15 cellular contexts compared by ENCODE assay signal in the genomic region with DNA sequence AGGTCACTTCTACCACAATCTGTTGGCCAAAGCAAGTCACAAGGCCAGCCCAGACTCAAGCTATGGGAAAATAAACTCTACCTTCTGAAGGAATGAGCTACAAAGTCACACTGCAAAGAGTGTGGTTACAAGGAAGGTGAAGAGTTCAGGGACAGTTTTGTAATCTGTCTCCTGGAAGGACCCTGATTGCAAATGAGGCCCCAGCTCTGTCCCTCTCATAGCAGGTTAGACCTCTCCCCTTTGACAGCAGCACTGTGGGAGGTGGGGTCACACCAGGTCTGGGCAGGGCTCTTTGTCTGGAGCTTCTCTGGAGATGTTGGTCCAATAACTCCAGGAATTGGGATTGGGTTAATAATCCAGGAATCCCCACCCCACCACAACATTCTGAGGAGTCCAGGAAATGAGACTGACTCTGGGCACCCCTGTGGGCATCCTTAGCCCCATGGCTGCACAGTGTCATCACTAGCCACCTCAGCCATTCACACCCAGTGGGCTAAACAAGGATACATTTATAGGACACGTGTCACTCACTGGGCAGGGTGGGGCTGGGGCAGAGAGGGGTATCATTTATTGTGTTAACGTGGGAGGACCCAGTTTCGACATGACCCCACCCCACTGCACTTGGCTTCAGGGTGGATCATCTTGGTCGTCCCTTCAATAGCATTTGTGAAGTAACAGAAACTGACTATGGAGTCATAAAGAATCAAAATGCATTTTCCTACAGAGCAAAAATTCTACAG. TPM values are rescaled to one million over a fixed set of nuclear protein-coding genes. Genes with fewer than 3 reads are reported as not detected.
A peak's percentile ranks its signal among the peaks of the same experiment; 100 is the strongest.
DNase-seq lines count a peak whose midpoint lies in the region; ATAC-seq lines count a peak whose summit lies in the region.
"Had no signal": no experiment of that assay in that cellular context is flagged by ENCODE, and none has a peak within 500 bp of the region (broad histone marks: within the 10 kb centered on the region; RNA-seq: fewer than 3 reads in every experiment).

No MANE protein-coding gene starts in this region.

- H3K4me1 Mint-ChIP-seq in CD4-positive, alpha-beta memory T cell, result peaks cover 74 to 100% (median 92%) of the 10 kb centered on the region in 4 donors
- H3K4me1 Mint-ChIP-seq in T-cell, result peaks cover 92 to 100% (median 96%) of the 10 kb centered on the region in 3 donors
- H3K4me1 Mint-ChIP-seq in effector memory CD8-positive, alpha-beta T cell (ENCODE audit: low read depth in 2 of 2), result peaks cover 80 to 92% of the 10 kb centered on the region in 2 donors

- H3K36me3 ChIP-seq in CD4-positive, alpha-beta memory T cell (ENCODE audit: insufficient read depth, low read length), result no peaks in the 10 kb centered on the region

- no peak for ATAC-seq in T-cell (replicated peaks in 1 of 4)
- ATAC-seq in effector memory CD8-positive, alpha-beta T cell (replicated peaks), result no peak
- no peak for ATAC-seq in HG03135 (IDR thresholded peaks at IDR 0.05; ENCODE audit: unreplicated experiment)
- ATAC-seq in GM18502 (IDR thresholded peaks at IDR 0.05; ENCODE audit: poor library complexity, unreplicated experiment), result no peak
- ATAC-seq: SK-N-SH treated with all-trans-retinoic acid at 6 μM for 48 hours had no signal

- intact Hi-C loops in CD4-positive, alpha-beta memory T cell (cut with micrococcal nuclease), result loop anchor here (10.0 kb wide), 1 partner anchor 342 kb away; the partner anchor contains the start of gene SPOCK2

- H3K9me3 ChIP-seq in CD4-positive, alpha-beta memory T cell (ENCODE audit: control insufficient read depth in 1 of 2, low read length in 2 of 2), result no peaks in the 10 kb centered on the region

- H3K36me3 Mint-ChIP-seq in CD4-positive, alpha-beta memory T cell, result peaks cover 0 to 3% of the 10 kb centered on the region in 2 donors
- H3K36me3 Mint-ChIP-seq in T-cell, result no peaks in the 10 kb centered on the region
- peaks cover 33% of the 10 kb centered on the region for H3K36me3 Mint-ChIP-seq in effector memory CD8-positive, alpha-beta T cell (ENCODE audit: insufficient read depth)

- H3K27me3 Mint-ChIP-seq in CD4-positive, alpha-beta memory T cell, result no peaks in the 10 kb centered on the region
- H3K27me3 Mint-ChIP-seq in T-cell, result no peaks in the 10 kb centered on the region
- H3K27me3 Mint-ChIP-seq in effector memory CD8-positive, alpha-beta T cell, result no peaks in the 10 kb centered on the region

- peak overlapping the region; percentile 36 to 90 (median 80) for H3K4me3 Mint-ChIP-seq in CD4-positive, alpha-beta memory T cell
- H3K4me3 Mint-ChIP-seq in T-cell, result peak overlapping the region in 1 of 3 donors; percentile 80
- peak overlapping the region; percentile 71 to 78 for H3K4me3 Mint-ChIP-seq in effector memory CD8-positive, alpha-beta T cell
- H3K4me3 Mint-ChIP-seq: neural crest cell had no signal

- H3K9me3 Mint-ChIP-seq in CD4-positive, alpha-beta memory T cell, result no peaks in the 10 kb centered on the region
- no peaks in the 10 kb centered on the region for H3K9me3 Mint-ChIP-seq in T-cell
- no peaks in the 10 kb centered on the region for H3K9me3 Mint-ChIP-seq in effector memory CD8-positive, alpha-beta T cell
- H3K9me3 Mint-ChIP-seq: neural crest cell had no signal

- H3K4me1 ChIP-seq in CD4-positive, alpha-beta memory T cell (ENCODE audit: insufficient read depth, low read length), result peaks cover 100% of the 10 kb centered on the region

- POLR2A ChIA-PET in CD4-positive, alpha-beta memory T cell (lab: Charles Lee; ENCODE audit: partially characterized antibody), result interaction anchor here (0.8 to 26.4 kb wide), 6 partner anchors 9 to 554 kb away, joined by 3 to 1191 read pairs (median 92); partner anchors contain the start of genes C10orf105 and VSIR
- POLR2A ChIA-PET in T-cell (lab: Charles Lee), result no interaction called here

- peak overlapping the region; percentile 92 to 99 (median 95) for H3K27ac Mint-ChIP-seq in CD4-positive, alpha-beta memory T cell
- H3K27ac Mint-ChIP-seq in T-cell, result peak overlapping the region; percentile 99 to 100
- peak overlapping the region; percentile 90 to 93 for H3K27ac Mint-ChIP-seq in effector memory CD8-positive, alpha-beta T cell

- peak; percentile 50 to 55 for DNase-seq in AML-193 (lab: John Stamatoyannopoulos, UW)
- peak in 1 of 5 donors; percentile 42 for DNase-seq in CD4-positive, alpha-beta memory T cell
- no peak for DNase-seq in T-cell
- no peak for DNase-seq in effector memory CD8-positive, alpha-beta T cell
- DNase-seq in DMS 273 treated with DMSO at 0.1 percent for 48 hours (lab: John Stamatoyannopoulos, UW), result no peak
- DNase-seq: Karpas-422, NCI-H187 treated with DMSO at 0.1 percent for 48 hours, NCI-H510A, OCI-M1 had no signal

- no peaks in the 10 kb centered on the region for H3K27me3 ChIP-seq in CD4-positive, alpha-beta memory T cell (ENCODE audit: insufficient read depth, low read length)

- peak overlapping the region; percentile 43 for H3K27ac ChIP-seq in CD4-positive, alpha-beta memory T cell (ENCODE audit: low read depth, low read length)

- peak overlapping the region; percentile 41 to 45 for H3K4me3 ChIP-seq in CD4-positive, alpha-beta memory T cell (ENCODE audit: low read length in 2 of 2)
- H3K4me3 ChIP-seq: lung had no signal

- CTCF ChIA-PET in CD4-positive, alpha-beta memory T cell (lab: Charles Lee; ENCODE audit: partially characterized antibody), result interaction anchor here (1.0 to 10.0 kb wide), 12 partner anchors 8 to 47 kb away, joined by 3 to 64 read pairs (median 4); partner anchors contain the start of gene VSIR
- CTCF ChIA-PET in T-cell (lab: Charles Lee), result interaction anchor here (0.5 to 2.1 kb wide), 5 partner anchors 12 to 562 kb away, joined by 3 to 5 read pairs (median 4); partner anchors contain the start of gene PSAP (in 1 of the 2)

RNA-seq across cellular contexts. Expression of gene C10orf105, which starts 23.7 kb away (rescaled TPM):
- under 1 TPM; 0.11 to 0.12 TPM for total RNA-seq in CD4-positive, alpha-beta memory T cell
- polyA plus RNA-seq in CD4-positive, alpha-beta memory T cell, result under 1 TPM; 0.07 TPM
- total RNA-seq in T-cell, result under 1 TPM; 0.15 to 0.45 (median 0.16) TPM
- total RNA-seq: renal cortical epithelial cell had no signal

RNA-seq across cellular contexts. Expression of gene VSIR, which starts 30.1 kb away (rescaled TPM):
- 10 to 100 TPM; 97.8 to 98.4 TPM for total RNA-seq in CD4-positive, alpha-beta memory T cell
- polyA plus RNA-seq in CD4-positive, alpha-beta memory T cell, result 100 to 1,000 TPM; 350 to 372 TPM
- 100 to 1,000 TPM in 2 of 5 donors, 10 to 100 TPM in 3; 81.4 to 134 (median 98.3) TPM for total RNA-seq in T-cell
- total RNA-seq: neural crest cell had no signal

Comparison
In these comparisons a context has a peak if more than half of its experiments do, and no peak if none do; other contexts are left out.
1. DNase-seq: peak in AML-193 (2 of 2); none in T-cell (0 of 34), effector memory CD8-positive, alpha-beta T cell (0 of 3) and DMS 273 treated with DMSO at 0.1 percent for 48 hours (single experiment).
2. Peak in every context shown above with its lines, with median percentiles within 50 percentile points of each other: H3K27ac Mint-ChIP-seq.